Comparison of ENCODE assay signal across 8 cellular contexts in genomic region chr16:47143677-47144558, GRCh38. TPM values are rescaled to one million over a fixed set of nuclear protein-coding genes. Genes with fewer than 3 reads are reported as not detected.
A peak's percentile ranks its signal among the peaks of the same experiment; 100 is the strongest.
DNase-seq lines count a peak whose midpoint lies in the region; ATAC-seq and TF ChIP-seq lines count a peak whose summit lies in the region.

Gene NETO2 (minus strand): TSS chr16:47143945. CDS start chr16:47143612, 333 bp downstream.

- H3K9me3 ChIP-seq in SJSA1 (replicated peaks) (0 out of 2 replicates have a peak, but pooled peaks cover 11% of the 10 kb centered on the region), parathyroid adenoma (ENCODE audit: control insufficient read depth, low read length) (no peaks in the 10 kb centered on the region), aorta (ENCODE audit: control insufficient read depth, low read length) (no peaks in the 10 kb centered on the region)

- H3K4me1 Mint-ChIP-seq in glutamatergic neuron (ENCODE audit: low read depth, unreplicated experiment): peaks cover 5% of the 10 kb centered on the region

- peak; percentile 60 for DNase-seq in DMS79 treated with DMSO at 0.1 percent for 48 hours (lab: John Stamatoyannopoulos, UW)
- DNase-seq in HT1080 (ENCODE audit: low read depth): no peak
- peak; percentile 56 to 57 for DNase-seq in SJSA1 (ENCODE audit: low read depth in 1 of 2, low spot score in 2 of 2)
- peak; percentile 76 for DNase-seq in activated naive CD4-positive, alpha-beta T cell treated with Interleukin-2 at 50 U/mL for 16 hours
- DNase-seq in glutamatergic neuron: peak; percentile 78
- DNase-seq in aorta: peak; percentile 62 to 82

- no peak within 1 kb of the TSS for H3K27ac ChIP-seq in SJSA1
- H3K27ac ChIP-seq in parathyroid adenoma: peak within 1 kb of the TSS; percentile 59
- H3K27ac ChIP-seq in aorta (ENCODE audit: low read depth in 1 of 2, low read length in 2 of 2): no peak within 1 kb of the TSS

- peak within 1 kb of the TSS; percentile 83 for H3K4me3 Mint-ChIP-seq in glutamatergic neuron (ENCODE audit: unreplicated experiment)

- H3K36me3 Mint-ChIP-seq in glutamatergic neuron (ENCODE audit: unreplicated experiment): no peaks in the 10 kb centered on the region

- intact Hi-C loops in aorta (cut with DNase I): loop anchor here (2.0 to 5.0 kb wide), 2 partner anchors 1013 kb away; partner anchors contain the start of gene ABCC12 (in 1 of the 2)

- H3K27me3 Mint-ChIP-seq in glutamatergic neuron (ENCODE audit: unreplicated experiment): peaks cover 12% of the 10 kb centered on the region

- no peak within 1 kb of the TSS for H3K27ac Mint-ChIP-seq in glutamatergic neuron (ENCODE audit: unreplicated experiment)

- no peaks in the 10 kb centered on the region for H3K36me3 ChIP-seq in SJSA1
- no peaks in the 10 kb centered on the region for H3K36me3 ChIP-seq in parathyroid adenoma (ENCODE audit: control insufficient read depth, insufficient read depth, low read length)
- H3K36me3 ChIP-seq in aorta (ENCODE audit: control insufficient read depth in 1 of 2, insufficient read depth in 2 of 2, low read length in 1 of 2): no peaks in the 10 kb centered on the region

- ATAC-seq in GM21381 (IDR thresholded peaks at IDR 0.05; ENCODE audit: unreplicated experiment) (peak; percentile 47), aorta (ENCODE audit: low FRiP score) (peak; percentile 71)

- peak within 1 kb of the TSS; percentile 43 for H3K4me3 ChIP-seq in SJSA1
- H3K4me3 ChIP-seq in parathyroid adenoma (ENCODE audit: low read depth, low read length): peak within 1 kb of the TSS; percentile 61
- peak within 1 kb of the TSS; percentile 18 to 62 for H3K4me3 ChIP-seq in aorta (ENCODE audit: low read length in 2 of 2)

- H3K27me3 ChIP-seq in SJSA1 (replicated peaks): peaks cover 26% of the 10 kb centered on the region
- no peaks in the 10 kb centered on the region for H3K27me3 ChIP-seq in parathyroid adenoma (ENCODE audit: control insufficient read depth, insufficient read depth, low read length)
- H3K27me3 ChIP-seq in aorta (ENCODE audit: control insufficient read depth in 1 of 2, insufficient read depth in 2 of 2, low read length in 1 of 2): no peaks in the 10 kb centered on the region

- no peak within 1 kb of the TSS for H3K9ac ChIP-seq in parathyroid adenoma

- peak within 1 kb of the TSS; percentile 97 for H3K4me2 ChIP-seq in parathyroid adenoma (ENCODE audit: low read length)

- H3K4me1 ChIP-seq in SJSA1 (replicated peaks) (peaks cover 28% of the 10 kb centered on the region), parathyroid adenoma (no peaks in the 10 kb centered on the region), aorta (ENCODE audit: control insufficient read depth in 1 of 2, insufficient read depth in 2 of 2, low read length in 2 of 2) (no peaks in the 10 kb centered on the region)

- 1 to 2% methylated on average over 37 to 130 of the region's 130 CpGs for WGBS in aorta, 2 donors

- no peaks in the 10 kb centered on the region for H3K79me2 ChIP-seq in parathyroid adenoma

- peaks cover 11% of the 10 kb centered on the region for H3K9me3 Mint-ChIP-seq in glutamatergic neuron (ENCODE audit: unreplicated experiment)

- H2AFZ ChIP-seq in parathyroid adenoma: peak within 1 kb of the TSS; percentile 88

- TF ChIP-seq CTCF in glutamatergic neuron (IDR thresholded peaks at IDR 0.05; ENCODE audit: partially characterized antibody, unreplicated experiment): peak; percentile 46
- peak; percentile 62 for TF ChIP-seq CTCF in parathyroid adenoma (IDR thresholded peaks at IDR 0.05)

RNA-seq across cellular contexts. Expression of gene NETO2, which starts in this region (rescaled TPM):
- 88.8 and 101 TPM in 2 replicates for total RNA-seq in HT1080 (2014; rRNA removed; shearing (Covaris generic))
- polyA plus RNA-seq in HT1080 (2015; cell fraction: cytosol; rRNA removed): 101 and 113 TPM in 2 replicates
- 63.6 and 72.0 TPM in 2 replicates for polyA plus RNA-seq in HT1080 (2015; cell fraction: nucleus; rRNA removed)
- total RNA-seq in SJSA1 (2014; rRNA removed; shearing (Covaris generic)): 5.6 and 10.7 TPM in 2 replicates
- total RNA-seq in glutamatergic neuron (ENCODE audit: unreplicated experiment) (26.3 TPM), aorta (1 to 10 TPM; 2.0 to 2.1 TPM)
- 1 to 10 TPM; 1.2 to 3.4 TPM for polyA plus RNA-seq in aorta
